ENCODE assay signal across 28 cellular contexts in the genomic region with DNA sequence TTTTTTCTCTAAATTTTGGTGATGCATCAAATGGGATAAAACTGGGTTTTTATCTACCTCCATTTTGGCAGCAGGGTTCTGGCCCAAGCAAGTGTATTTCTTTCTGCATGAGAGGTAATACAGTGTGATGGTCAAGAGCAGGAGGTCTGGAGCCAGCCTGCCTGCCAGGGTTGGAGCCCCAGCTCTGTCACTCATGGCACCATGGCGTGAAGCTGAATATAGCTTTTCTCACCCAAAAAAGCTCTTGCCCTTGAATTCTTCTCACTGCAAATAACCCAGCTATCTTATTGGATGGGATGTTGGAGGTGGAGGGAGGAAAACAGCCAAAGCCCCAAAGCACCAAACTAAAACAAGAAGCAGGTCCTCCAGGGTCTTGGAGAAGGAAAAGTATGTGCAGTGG.
"Had no signal": no experiment of that assay in that cellular context is flagged by ENCODE, and none has a peak within 500 bp of the region (broad histone marks: within the 10 kb centered on the region; RNA-seq: fewer than 3 reads in every experiment).

No MANE protein-coding gene starts in this region.

- H3K4me1 ChIP-seq: foreskin keratinocyte had no signal

- DNase-seq: activated CD4-positive, alpha-beta memory T cell treated with anti-CD3 and anti-CD28 coated beads, Interleukin-2, amount 10 ng/mL, durations not matched to agents 7 days and 5 days; activated CD4-positive, alpha-beta T cell treated with anti-CD3 and anti-CD28 coated beads for 1 hour; activated CD4-positive, alpha-beta T cell treated with anti-CD3 and anti-CD28 coated beads for 4 hours; activated CD4-positive, alpha-beta T cell treated with anti-CD3 and anti-CD28 coated beads, Interleukin-2, amount 10 ng/mL, durations not matched to agents 7 days and 5 days; activated CD4-positive, alpha-beta T cell treated with anti-CD3 and anti-CD28 coated beads, Interleukin-2, amount 50 U/mL, for 4 hours; activated CD8-positive, alpha-beta memory T cell treated with anti-CD3 and anti-CD28 coated beads, Interleukin-2, amount 50 U/mL, for 48 hours; activated gamma-delta T cell; activated naive CD4-positive, alpha-beta T cell; activated naive CD4-positive, alpha-beta T cell treated with anti-CD3 and anti-CD28 coated beads, Interleukin-2, amount 10 ng/mL, durations not matched to agents 7 days and 5 days; activated naive CD8-positive, alpha-beta T cell treated with anti-CD3 and anti-CD28 coated beads, Interleukin-2, amount 10 ng/mL, durations not matched to agents 7 days and 5 days; activated T-cell treated with anti-CD3 and anti-CD28 coated beads for 4 hours; activated T-cell treated with anti-CD3 and anti-CD28 coated beads, Interleukin-2, amount 50 U/mL, for 24 hours; activated T-cell treated with anti-CD3 and anti-CD28 coated beads, Interleukin-2, amount 50 U/mL, for 72 hours; anterior cingulate cortex; brain microvascular endothelial cell; effector memory CD4-positive, alpha-beta T cell; endodermal cell; foreskin keratinocyte; gastrocnemius medialis; glutamatergic neuron; heart left ventricle; T-helper 2 cell had no signal

- H3K27me3 Mint-ChIP-seq: activated CD4-positive, alpha-beta memory T cell treated with anti-CD3 and anti-CD28 coated beads, Interleukin-2, amount 10 ng/mL, durations not matched to agents 7 days and 5 days; activated CD4-positive, alpha-beta T cell treated with anti-CD3 and anti-CD28 coated beads, Interleukin-2, amount 10 ng/mL, durations not matched to agents 7 days and 5 days; activated naive CD4-positive, alpha-beta T cell treated with anti-CD3 and anti-CD28 coated beads, Interleukin-2, amount 10 ng/mL, durations not matched to agents 7 days and 5 days; activated naive CD8-positive, alpha-beta T cell treated with anti-CD3 and anti-CD28 coated beads, Interleukin-2, amount 10 ng/mL, durations not matched to agents 7 days and 5 days; activated T-cell treated with anti-CD3 and anti-CD28 coated beads, Interleukin-2, amount 50 U/mL, for 24 hours; central memory CD8-positive, alpha-beta T cell had no signal

- H3K4me1 Mint-ChIP-seq: activated CD4-positive, alpha-beta T cell treated with anti-CD3 and anti-CD28 coated beads, Interleukin-2, amount 10 ng/mL, durations not matched to agents 7 days and 5 days; activated naive CD4-positive, alpha-beta T cell treated with anti-CD3 and anti-CD28 coated beads, Interleukin-2, amount 10 ng/mL, durations not matched to agents 7 days and 5 days; activated naive CD8-positive, alpha-beta T cell treated with anti-CD3 and anti-CD28 coated beads, Interleukin-2, amount 10 ng/mL, durations not matched to agents 7 days and 5 days; endodermal cell had no signal

- H3K4me3 ChIP-seq: dorsolateral prefrontal cortex, esophagus muscularis mucosa, gastrocnemius medialis, heart left ventricle had no signal

- H3K27me3 ChIP-seq: brain microvascular endothelial cell, dorsolateral prefrontal cortex, esophagus muscularis mucosa, foreskin keratinocyte, gastrocnemius medialis, heart left ventricle had no signal

- H3K27ac ChIP-seq: brain microvascular endothelial cell, esophagus muscularis mucosa, foreskin keratinocyte, gastrocnemius medialis, heart left ventricle, VCaP had no signal

- H3K9me3 ChIP-seq: esophagus muscularis mucosa, gastrocnemius medialis had no signal

- H3K9me3 Mint-ChIP-seq: activated CD4-positive, alpha-beta memory T cell treated with anti-CD3 and anti-CD28 coated beads, Interleukin-2, amount 10 ng/mL, durations not matched to agents 7 days and 5 days; activated CD4-positive, alpha-beta T cell treated with anti-CD3 and anti-CD28 coated beads, Interleukin-2, amount 10 ng/mL, durations not matched to agents 7 days and 5 days; activated naive CD4-positive, alpha-beta T cell treated with anti-CD3 and anti-CD28 coated beads, Interleukin-2, amount 10 ng/mL, durations not matched to agents 7 days and 5 days; activated naive CD8-positive, alpha-beta T cell treated with anti-CD3 and anti-CD28 coated beads, Interleukin-2, amount 10 ng/mL, durations not matched to agents 7 days and 5 days; activated T-cell treated with anti-CD3 and anti-CD28 coated beads, Interleukin-2, amount 50 U/mL, for 72 hours; central memory CD8-positive, alpha-beta T cell; WTC11 had no signal

- ATAC-seq: activated naive CD4-positive, alpha-beta T cell treated with anti-CD3 and anti-CD28 coated beads, Interleukin-2, amount 50 U/mL, for 72 hours; activated T-cell treated with anti-CD3 and anti-CD28 coated beads, Interleukin-2, amount 50 U/mL, for 72 hours; foreskin keratinocyte; gastrocnemius medialis; heart left ventricle; WTC11 had no signal

- H3K27ac Mint-ChIP-seq: activated CD4-positive, alpha-beta memory T cell treated with anti-CD3 and anti-CD28 coated beads, Interleukin-2, amount 10 ng/mL, durations not matched to agents 7 days and 5 days; activated CD4-positive, alpha-beta T cell treated with anti-CD3 and anti-CD28 coated beads, Interleukin-2, amount 10 ng/mL, durations not matched to agents 7 days and 5 days; activated naive CD4-positive, alpha-beta T cell treated with anti-CD3 and anti-CD28 coated beads, Interleukin-2, amount 10 ng/mL, durations not matched to agents 7 days and 5 days; activated naive CD4-positive, alpha-beta T cell treated with anti-CD3 and anti-CD28 coated beads, Interleukin-2, amount 50 U/mL, for 72 hours; activated naive CD8-positive, alpha-beta T cell treated with anti-CD3 and anti-CD28 coated beads, Interleukin-2, amount 10 ng/mL, durations not matched to agents 7 days and 5 days; activated T-cell treated with anti-CD3 and anti-CD28 coated beads, Interleukin-2, amount 50 U/mL, for 24 hours; activated T-cell treated with anti-CD3 and anti-CD28 coated beads, Interleukin-2, amount 50 U/mL, for 72 hours; endodermal cell had no signal

- H3K4me3 Mint-ChIP-seq: activated CD4-positive, alpha-beta memory T cell treated with anti-CD3 and anti-CD28 coated beads, Interleukin-2, amount 10 ng/mL, durations not matched to agents 7 days and 5 days; activated CD4-positive, alpha-beta T cell treated with anti-CD3 and anti-CD28 coated beads, Interleukin-2, amount 10 ng/mL, durations not matched to agents 7 days and 5 days; activated naive CD4-positive, alpha-beta T cell treated with anti-CD3 and anti-CD28 coated beads, Interleukin-2, amount 10 ng/mL, durations not matched to agents 7 days and 5 days; activated naive CD8-positive, alpha-beta T cell treated with anti-CD3 and anti-CD28 coated beads, Interleukin-2, amount 10 ng/mL, durations not matched to agents 7 days and 5 days; activated T-cell treated with anti-CD3 and anti-CD28 coated beads, Interleukin-2, amount 50 U/mL, for 24 hours; activated T-cell treated with anti-CD3 and anti-CD28 coated beads, Interleukin-2, amount 50 U/mL, for 72 hours; central memory CD8-positive, alpha-beta T cell; endodermal cell; WTC11 had no signal
